In genomic region chr10:72243822-72244437, GRCh38 we compare ENCODE assay signal across 9 cellular contexts. TPM values are rescaled to one million over a fixed set of nuclear protein-coding genes. Genes with fewer than 3 reads are reported as not detected.
A peak's percentile ranks its signal among the peaks of the same experiment; 100 is the strongest.
DNase-seq lines count a peak whose midpoint lies in the region; ATAC-seq and TF ChIP-seq lines count a peak whose summit lies in the region.
"Had no signal": no experiment of that assay in that cellular context is flagged by ENCODE, and none has a peak within 500 bp of the region (broad histone marks: within the 10 kb centered on the region; RNA-seq: fewer than 3 reads in every experiment).

No MANE protein-coding gene starts in this region.

- no peaks in the 10 kb centered on the region for H3K36me3 ChIP-seq in PC-9 (ENCODE audit: low read depth)

- intact Hi-C loops in PC-9 (cut with micrococcal nuclease; ENCODE audit: unreplicated experiment): loop anchor here (1.0 kb wide), 2 partner anchors 29 to 84 kb away; partner anchors contain the start of gene DDIT4
- intact Hi-C loops in natural killer cell (cut with micrococcal nuclease): no loop called here

- peak overlapping the region; percentile 81 to 85 for H3K27ac Mint-ChIP-seq in natural killer cell

- CTCF ChIA-PET in PC-9 (lab: Charles Lee): interaction anchor here (0.6 kb wide), 1 partner anchor 17 kb away, joined by 3 read pairs; no protein-coding TSS in a partner anchor

- peaks cover 49 to 79% of the 10 kb centered on the region in 2 donors for H3K4me1 Mint-ChIP-seq in natural killer cell

- H3K4me3 ChIP-seq in PC-9: no peak overlapping the region

- peaks cover 63% of the 10 kb centered on the region for H3K4me1 ChIP-seq in PC-9 (replicated peaks; ENCODE audit: insufficient read depth)

- no peaks in the 10 kb centered on the region for H3K9me3 Mint-ChIP-seq in natural killer cell
- H3K9me3 Mint-ChIP-seq: activated naive CD4-positive, alpha-beta T cell treated with anti-CD3 and anti-CD28 coated beads, Interleukin-2, amount 50 U/mL, for 24 hours had no signal

- H3K9me2 ChIP-seq in PC-9 (ENCODE audit: insufficient read depth): no peaks in the 10 kb centered on the region

- TF ChIP-seq CTCF in GM13977 (IDR thresholded peaks at IDR 0.05; ENCODE audit: extremely low read depth, insufficient read depth, missing control alignments) (peak; percentile 39), PC-9 (conservative IDR thresholded peaks at IDR 0.05) (peak; percentile 62), natural killer cell (IDR thresholded peaks at IDR 0.05) (peak; percentile 26)

- no peaks in the 10 kb centered on the region for H4K20me1 ChIP-seq in PC-9 (ENCODE audit: insufficient read depth)

- no peak overlapping the region for H2AFZ ChIP-seq in PC-9

- no peak for ATAC-seq in natural killer cell

- no peaks in the 10 kb centered on the region for H3K27me3 Mint-ChIP-seq in natural killer cell (ENCODE audit: low read depth in 2 of 2)
- H3K27me3 Mint-ChIP-seq: activated naive CD4-positive, alpha-beta T cell treated with anti-CD3 and anti-CD28 coated beads, Interleukin-2, amount 50 U/mL, for 24 hours had no signal

- POLR2A ChIA-PET in PC-9 (lab: Charles Lee; ENCODE audit: unreplicated experiment): no interaction called here

- in situ Hi-C loops in GM13977 (cut with MboI; ENCODE audit: low pct_unique_long_range_greater_than_20kb, low sequenced_read_pairs, unreplicated experiment): no loop called here

- H3K79me2 ChIP-seq in PC-9 (ENCODE audit: low read depth): no peaks in the 10 kb centered on the region

- no peaks in the 10 kb centered on the region for H3K27me3 ChIP-seq in PC-9 (ENCODE audit: insufficient read depth, low read depth)

- no peaks in the 10 kb centered on the region for H3K9me3 ChIP-seq in PC-9 (ENCODE audit: insufficient read depth, low read depth)

- DNase-seq in GM13977 (ENCODE audit: low spot score) (no peak), PC-9 (peak; percentile 77 to 95), epidermal melanocyte (ENCODE audit: insufficient read length, low spot score) (peak; percentile 81), natural killer cell (no peak), NCI-H526 (lab: John Stamatoyannopoulos, UW) (no peak), SK-N-DZ (ENCODE audit: low spot score) (no peak), middle frontal gyrus (ENCODE audit: extremely low spot score, low spot score) (no peak)
- DNase-seq in central memory CD4-positive, alpha-beta T cell: no peak

- no TSS peak for BruUV-seq in PC-9 (replicated peaks; lab: Mats Ljungman, UMichigan)

- peak overlapping the region; percentile 29 for H3K4me3 Mint-ChIP-seq in natural killer cell
- H3K4me3 Mint-ChIP-seq: activated naive CD4-positive, alpha-beta T cell treated with anti-CD3 and anti-CD28 coated beads, Interleukin-2, amount 50 U/mL, for 24 hours had no signal

- H3K27ac ChIP-seq in PC-9: peak overlapping the region; percentile 82

- no peaks in the 10 kb centered on the region for H3K36me3 Mint-ChIP-seq in natural killer cell
- H3K36me3 Mint-ChIP-seq: activated naive CD4-positive, alpha-beta T cell treated with anti-CD3 and anti-CD28 coated beads, Interleukin-2, amount 50 U/mL, for 24 hours had no signal

- peaks cover 41% of the 10 kb centered on the region for H3F3A ChIP-seq in PC-9 (ENCODE audit: insufficient read depth, low read depth)

- peak overlapping the region; percentile 59 for H3K4me2 ChIP-seq in PC-9

RNA-seq across cellular contexts. Expression of gene ASCC1, which starts 27.9 kb away (rescaled TPM):
- 108 and 129 TPM in 2 replicates for total RNA-seq in PC-9 (2021)
- total RNA-seq in natural killer cell: 10 to 100 TPM; 26.0 to 35.2 (median 29.3) TPM
- 39.5 and 50.1 TPM in 2 replicates for polyA plus RNA-seq in SK-N-DZ (2014; cell fraction: cytosol; rRNA removed)
- polyA plus RNA-seq in SK-N-DZ (2014; cell fraction: nucleus; rRNA removed): 23.2 and 23.7 TPM in 2 replicates

RNA-seq across cellular contexts. Expression of gene ANAPC16, which starts 28.1 kb away (rescaled TPM):
- 142 and 171 TPM in 2 replicates for total RNA-seq in PC-9 (2021)
- 10 to 100 TPM; 70.9 to 77.0 (median 71.0) TPM for total RNA-seq in natural killer cell
- 96.1 and 104 TPM in 2 replicates for polyA plus RNA-seq in SK-N-DZ (2014; cell fraction: cytosol; rRNA removed)
- 51.8 and 51.9 TPM in 2 replicates for polyA plus RNA-seq in SK-N-DZ (2014; cell fraction: nucleus; rRNA removed)

RNA-seq across cellular contexts. Expression of gene DDIT4, which starts 29.8 kb away (rescaled TPM):
- total RNA-seq in PC-9 (2021) (178 and 212 TPM in 2 replicates), natural killer cell (100 to 1,000 TPM; 174 to 232 (median 200) TPM)
- 50.3 and 61.1 TPM in 2 replicates for polyA plus RNA-seq in SK-N-DZ (2014; cell fraction: cytosol; rRNA removed)
- polyA plus RNA-seq in SK-N-DZ (2014; cell fraction: nucleus; rRNA removed): 30.1 and 38.3 TPM in 2 replicates

Comparison
In these comparisons a context has a peak if more than half of its experiments do, and no peak if none do; other contexts are left out.
1. DNase-seq: peak in PC-9 (2 of 2) and epidermal melanocyte (single experiment); none in GM13977 (single experiment), natural killer cell (single experiment), NCI-H526 (0 of 2), SK-N-DZ (single experiment), central memory CD4-positive, alpha-beta T cell (single experiment) and middle frontal gyrus (single experiment).
2. Peak in every context shown above with its lines, with median percentiles within 50 percentile points of each other: CTCF ChIP-seq.